In genomic region chr5:2391566-2391965, GRCh38 we compare ENCODE assay signal across 8 cellular contexts.
"Had no signal": no experiment of that assay in that cellular context is flagged by ENCODE, and none has a peak within 500 bp of the region (broad histone marks: within the 10 kb centered on the region; RNA-seq: fewer than 3 reads in every experiment).

No MANE protein-coding gene starts in this region.

- H3K27ac Mint-ChIP-seq: GM23338, H9 had no signal

- DNase-seq: H9, HCEC 1CT, KBM-7 had no signal

- H3K4me3 Mint-ChIP-seq: GM23338, H9 had no signal

- H3K4me3 ChIP-seq: GM23338 had no signal

- H3K27ac ChIP-seq: HL-60, KMS-11 had no signal

- ATAC-seq: GM23338, HepG2 had no signal

- H3K27me3 Mint-ChIP-seq: IgD-negative memory B cell had no signal

- H3K4me1 Mint-ChIP-seq: GM23338, H9, IgD-negative memory B cell had no signal
